9 cellular contexts compared by ENCODE assay signal in the genomic region with DNA sequence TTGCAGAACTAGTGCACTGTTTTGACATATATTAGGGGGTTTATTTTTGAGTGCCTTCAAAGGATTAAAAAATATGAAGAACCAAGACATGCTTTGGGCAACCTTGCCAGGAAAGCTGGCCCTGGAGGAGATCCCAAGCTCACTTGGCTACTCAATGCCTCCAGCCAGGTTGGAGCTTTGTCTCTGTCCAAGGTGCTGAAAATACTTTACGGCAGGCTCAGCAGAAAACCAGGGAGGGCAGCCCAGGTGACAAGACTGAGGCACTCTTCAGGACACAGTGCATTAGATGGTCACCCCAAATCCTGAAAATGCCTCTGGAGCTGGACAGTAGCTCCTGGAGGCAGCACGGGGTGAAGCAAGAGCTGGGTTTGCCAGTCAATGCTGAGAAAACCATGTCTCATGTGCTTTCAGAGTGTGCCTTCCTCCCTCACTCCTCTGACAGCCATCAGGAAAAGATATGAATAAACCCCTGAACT. TPM values are rescaled to one million over a fixed set of nuclear protein-coding genes. Genes with fewer than 3 reads are reported as not detected.
DNase-seq lines count a peak whose midpoint lies in the region; ATAC-seq and TF ChIP-seq lines count a peak whose summit lies in the region.
"Had no signal": no experiment of that assay in that cellular context is flagged by ENCODE, and none has a peak within 500 bp of the region (broad histone marks: within the 10 kb centered on the region; RNA-seq: fewer than 3 reads in every experiment).

No MANE protein-coding gene starts in this region.

- H2AFZ ChIP-seq in MM.1S (ENCODE audit: low read length) (no peak overlapping the region), mesenchymal stem cell (ENCODE audit: low read depth, low read length) (no peak overlapping the region)

- in situ Hi-C loops in T47D (cut with HindIII; ENCODE audit: low pct_unique_long_range_greater_than_20kb, low sequenced_read_pairs): no loop called here

- no peaks in the 10 kb centered on the region for H3K9me3 ChIP-seq in MM.1S (replicated peaks; ENCODE audit: insufficient read depth, low read length)
- H3K9me3 ChIP-seq in mesenchymal stem cell (ENCODE audit: control insufficient read depth, low read length): no peaks in the 10 kb centered on the region
- no peaks in the 10 kb centered on the region for H3K9me3 ChIP-seq in ascending aorta
- H3K9me3 ChIP-seq: tibial nerve had no signal

- no peak overlapping the region for H2AK5ac ChIP-seq in mesenchymal stem cell (ENCODE audit: low read length, severe bottlenecking)

- H3K36me3 ChIP-seq in MM.1S (replicated peaks; ENCODE audit: insufficient read depth, low read length): no peaks in the 10 kb centered on the region
- H3K36me3 ChIP-seq in mesenchymal stem cell (ENCODE audit: control insufficient read depth in 1 of 2, insufficient read depth in 2 of 2, low read depth in 1 of 2, low read length in 2 of 2): no peaks in the 10 kb centered on the region
- H3K36me3 ChIP-seq in ascending aorta: no peaks in the 10 kb centered on the region
- H3K36me3 ChIP-seq: tibial nerve had no signal

- ATAC-seq in HG03108 (IDR thresholded peaks at IDR 0.05; ENCODE audit: unreplicated experiment): no peak

- no peak overlapping the region for H2BK12ac ChIP-seq in mesenchymal stem cell (ENCODE audit: low read length in 2 of 2)

- H2BK120ac ChIP-seq in mesenchymal stem cell (ENCODE audit: low read depth, low read length): no peak overlapping the region

- no peak overlapping the region for H3K27ac ChIP-seq in MM.1S (ENCODE audit: low read length)
- H3K27ac ChIP-seq in mesenchymal stem cell (ENCODE audit: low read length, poor library complexity, severe bottlenecking): no peak overlapping the region
- no peak overlapping the region for H3K27ac ChIP-seq in ascending aorta
- H3K27ac ChIP-seq: tibial nerve had no signal

- no peak overlapping the region for H3K14ac ChIP-seq in mesenchymal stem cell (ENCODE audit: low read length in 2 of 2)

- no peaks in the 10 kb centered on the region for H3K4me1 ChIP-seq in MM.1S (ENCODE audit: low read length)
- H3K4me1 ChIP-seq in mesenchymal stem cell (ENCODE audit: control insufficient read depth, insufficient read depth, low read depth, low read length): peaks cover 9% of the 10 kb centered on the region
- H3K4me1 ChIP-seq in ascending aorta: no peaks in the 10 kb centered on the region

- H3K4me2 ChIP-seq in MM.1S (ENCODE audit: low read depth, low read length): no peak overlapping the region
- no peak overlapping the region for H3K4me2 ChIP-seq in mesenchymal stem cell (ENCODE audit: low read length, poor library complexity, severe bottlenecking)

- H3K79me1 ChIP-seq in mesenchymal stem cell (replicated peaks; ENCODE audit: low read length, poor library complexity, severe bottlenecking): no peaks in the 10 kb centered on the region

- H3K4ac ChIP-seq in mesenchymal stem cell (ENCODE audit: low read depth in 1 of 2, low read length in 2 of 2): no peak overlapping the region

- H4K20me1 ChIP-seq in MM.1S (ENCODE audit: insufficient read depth, low read length): no peaks in the 10 kb centered on the region; the same call in 1 of the 2 replicates

- no peak overlapping the region for H3K23ac ChIP-seq in mesenchymal stem cell (ENCODE audit: low read length in 2 of 2)

- TF ChIP-seq CTCF in GM10266 (IDR thresholded peaks at IDR 0.05; ENCODE audit: control insufficient read depth, insufficient read depth, low read depth, missing control alignments) (no peak), MM.1S (IDR thresholded peaks at IDR 0.05; ENCODE audit: low read length) (no peak), ascending aorta (IDR thresholded peaks at IDR 0.05) (no peak)

- H4K8ac ChIP-seq in mesenchymal stem cell (ENCODE audit: low read length): no peak overlapping the region

- DNase-seq in GM10266 (ENCODE audit: extremely low spot score) (peak; percentile 63), MM.1S (peak; percentile 70), T47D (ENCODE audit: low read depth in 1 of 2, low spot score in 1 of 2) (peak; percentile 61 to 76), mesenchymal stem cell (peak; percentile 47), ascending aorta (ENCODE audit: low spot score in 2 of 2) (no peak), SKM-1 (lab: John Stamatoyannopoulos, UW; ENCODE audit: unreplicated experiment) (no peak)
- DNase-seq: activated naive CD8-positive, alpha-beta T cell treated with anti-CD3 and anti-CD28 coated beads for 36 hours had no signal

- H3K27me3 ChIP-seq in MM.1S (replicated peaks; ENCODE audit: insufficient read depth, low read length) (peaks cover 67% of the 10 kb centered on the region), mesenchymal stem cell (ENCODE audit: control insufficient read depth in 1 of 2, insufficient read depth in 1 of 2, low read length in 2 of 2) (peaks cover 79 to 84% of the 10 kb centered on the region in 2 experiments), ascending aorta (peaks cover 3% of the 10 kb centered on the region)

- H3F3A ChIP-seq in MM.1S (ENCODE audit: insufficient read depth, low read length): no peaks in the 10 kb centered on the region

- H2BK5ac ChIP-seq in mesenchymal stem cell (ENCODE audit: low read depth, low read length, poor library complexity, severe bottlenecking): no peak overlapping the region

- H3K79me2 ChIP-seq in MM.1S (ENCODE audit: low read length): no peaks in the 10 kb centered on the region

- 2% methylated on average over 2 of the region's 2 CpGs for WGBS in mesenchymal stem cell

- no peak overlapping the region for H3K18ac ChIP-seq in mesenchymal stem cell (ENCODE audit: low read depth in 1 of 2, low read length in 2 of 2)

- no peaks in the 10 kb centered on the region for H3K9me2 ChIP-seq in MM.1S (replicated peaks; ENCODE audit: insufficient read depth, low read length)

- intact Hi-C loops in ascending aorta (cut with DNase I): no loop called here

- no peak overlapping the region for H3K9ac ChIP-seq in MM.1S (ENCODE audit: low read length)
- no peak overlapping the region for H3K9ac ChIP-seq in mesenchymal stem cell (ENCODE audit: low read length)

- no peak overlapping the region for H4K91ac ChIP-seq in mesenchymal stem cell (ENCODE audit: low read length)

- no peak overlapping the region for H3K4me3 ChIP-seq in MM.1S (ENCODE audit: low read length)
- no peak overlapping the region for H3K4me3 ChIP-seq in mesenchymal stem cell (ENCODE audit: insufficient read depth in 1 of 2, low read depth in 1 of 2, low read length in 2 of 2)
- H3K4me3 ChIP-seq in ascending aorta: no peak overlapping the region
- H3K4me3 ChIP-seq: tibial nerve had no signal

- H2BK15ac ChIP-seq in mesenchymal stem cell (ENCODE audit: low read depth, poor library complexity, severe bottlenecking): no peak overlapping the region

RNA-seq across cellular contexts. Expression of a gene that starts 5.8 kb away (rescaled TPM):
- 0.87 TPM for polyA plus RNA-seq in mesenchymal stem cell (2013, experiment 1 of 2)
- 0.92 TPM for polyA plus RNA-seq in mesenchymal stem cell (2013, experiment 2 of 2)
- not detected for total RNA-seq in ascending aorta

RNA-seq across cellular contexts. Expression of a gene that starts 6.9 kb away (rescaled TPM):
- 4.7 TPM for polyA plus RNA-seq in mesenchymal stem cell (2013, experiment 1 of 2)
- polyA plus RNA-seq in mesenchymal stem cell (2013, experiment 2 of 2): 3.5 TPM
- total RNA-seq in ascending aorta: 185 TPM

RNA-seq across cellular contexts. Expression of a gene that starts 40.4 kb away (rescaled TPM):
- 0.28 TPM for polyA plus RNA-seq in mesenchymal stem cell (2013, experiment 1 of 2)
- 0.71 TPM for polyA plus RNA-seq in mesenchymal stem cell (2013, experiment 2 of 2)
- not detected for total RNA-seq in ascending aorta
- total RNA-seq: tibial nerve had no signal

RNA-seq across cellular contexts. Expression of a gene that starts 44.3 kb away (rescaled TPM):
- 17.2 TPM for polyA plus RNA-seq in mesenchymal stem cell (2013, experiment 1 of 2)
- polyA plus RNA-seq in mesenchymal stem cell (2013, experiment 2 of 2): 16.1 TPM
- 50.8 TPM for total RNA-seq in ascending aorta

Comparison
In these comparisons a context has a peak if more than half of its experiments do, and no peak if none do; other contexts are left out.
1. DNase-seq: peak in GM10266 (single experiment), MM.1S (single experiment), T47D (2 of 2) and mesenchymal stem cell (single experiment); none in ascending aorta (0 of 2) and SKM-1 (single experiment).